In the genomic region with DNA sequence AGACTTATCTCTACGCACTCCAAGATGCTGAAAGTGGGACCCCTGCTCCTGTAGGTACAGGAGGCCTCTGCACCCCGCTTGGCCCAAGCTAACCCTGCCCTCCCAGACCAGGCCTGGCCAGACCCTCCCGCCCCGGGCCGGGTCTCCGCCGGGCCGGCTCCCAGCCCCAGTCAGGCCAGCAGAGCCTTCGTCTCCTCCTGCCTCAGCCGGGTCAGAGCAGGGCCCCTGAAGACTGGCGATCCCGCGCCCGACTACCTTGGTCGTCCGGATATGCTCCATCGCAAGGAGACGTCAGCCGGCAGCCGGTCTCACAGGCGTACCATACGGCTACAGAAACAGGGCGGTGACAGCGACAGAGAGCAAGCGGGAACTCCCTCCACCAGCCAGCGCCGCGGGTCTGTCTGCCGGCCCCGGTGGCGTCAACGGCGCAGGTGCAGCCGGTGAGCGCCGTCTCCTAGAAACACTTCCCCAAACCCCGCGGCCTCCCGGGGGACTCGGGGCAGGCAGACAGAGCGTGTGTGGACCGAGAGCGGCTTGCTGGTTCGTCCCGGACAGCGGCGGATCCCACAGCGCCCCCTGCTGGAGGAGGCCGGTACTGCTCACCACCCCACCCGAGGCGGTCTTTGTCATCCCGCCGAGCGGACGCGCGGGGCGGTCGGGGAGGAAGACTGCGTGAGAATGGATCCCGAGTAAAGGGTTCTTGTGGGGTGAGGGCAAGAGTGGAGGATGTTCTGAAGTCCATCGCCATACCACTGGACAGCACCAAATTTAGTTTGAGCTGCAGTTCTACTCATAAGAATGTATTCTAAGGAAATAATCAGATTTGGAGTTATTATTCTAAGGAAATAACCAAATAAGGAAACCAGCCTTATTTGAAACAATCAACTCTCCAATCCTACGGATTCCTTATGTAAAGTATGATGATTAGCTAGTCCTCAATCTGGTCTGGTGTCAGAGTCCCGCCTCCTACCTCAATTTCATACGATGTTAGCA, we compare ENCODE assay signal across 1 cellular context.
A peak's percentile ranks its signal among the peaks of the same experiment; 100 is the strongest.
TF ChIP-seq lines count a peak whose summit lies in the region.

A gene (minus strand): TSS at position 520 of the 993 bp plus-strand sequence. CDS start 241 bp downstream, at position 279.

TF ChIP-seq in K562, 482 proteins besides CTCF, POLR2A, EP300 and RAD21 (continued from another document and continues in another):
- TF ChIP-seq, protein P1, sequence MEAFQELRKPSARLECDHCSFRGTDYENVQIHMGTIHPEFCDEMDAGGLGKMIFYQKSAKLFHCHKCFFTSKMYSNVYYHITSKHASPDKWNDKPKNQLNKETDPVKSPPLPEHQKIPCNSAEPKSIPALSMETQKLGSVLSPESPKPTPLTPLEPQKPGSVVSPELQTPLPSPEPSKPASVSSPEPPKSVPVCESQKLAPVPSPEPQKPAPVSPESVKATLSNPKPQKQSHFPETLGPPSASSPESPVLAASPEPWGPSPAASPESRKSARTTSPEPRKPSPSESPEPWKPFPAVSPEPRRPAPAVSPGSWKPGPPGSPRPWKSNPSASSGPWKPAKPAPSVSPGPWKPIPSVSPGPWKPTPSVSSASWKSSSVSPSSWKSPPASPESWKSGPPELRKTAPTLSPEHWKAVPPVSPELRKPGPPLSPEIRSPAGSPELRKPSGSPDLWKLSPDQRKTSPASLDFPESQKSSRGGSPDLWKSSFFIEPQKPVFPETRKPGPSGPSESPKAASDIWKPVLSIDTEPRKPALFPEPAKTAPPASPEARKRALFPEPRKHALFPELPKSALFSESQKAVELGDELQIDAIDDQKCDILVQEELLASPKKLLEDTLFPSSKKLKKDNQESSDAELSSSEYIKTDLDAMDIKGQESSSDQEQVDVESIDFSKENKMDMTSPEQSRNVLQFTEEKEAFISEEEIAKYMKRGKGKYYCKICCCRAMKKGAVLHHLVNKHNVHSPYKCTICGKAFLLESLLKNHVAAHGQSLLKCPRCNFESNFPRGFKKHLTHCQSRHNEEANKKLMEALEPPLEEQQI (IDR thresholded peaks at IDR 0.05), result peak; percentile 56; the same call in 1 of the 2 replicates
- no peak for TF ChIP-seq ZNF354B (CRISPR knock-in tag; IDR thresholded peaks at IDR 0.05)
- no peak for TF ChIP-seq SLC30A9 (CRISPR knock-in tag; IDR thresholded peaks at IDR 0.05)
- no peak for TF ChIP-seq MXI1 (IDR thresholded peaks at IDR 0.05; ENCODE audit: low read depth, low read length)
- no peak for TF ChIP-seq SMAD2 (IDR thresholded peaks at IDR 0.05; ENCODE audit: low read depth, low read length)
- TF ChIP-seq POU5F1 (IDR thresholded peaks at IDR 0.05; ENCODE audit: borderline replicate concordance, low read depth, low read length, partially characterized antibody), result no peak
- no peak for TF ChIP-seq CHCHD3 (CRISPR knock-in tag; IDR thresholded peaks at IDR 0.05)
- TF ChIP-seq FOSL1 (tag; conservative IDR thresholded peaks at IDR 0.05), result 0 out of 2 replicates have a peak, but pooled peaks have one; percentile 14
- peak; percentile 19; the same call in 1 of the 2 replicates for TF ChIP-seq KLF16 (IDR thresholded peaks at IDR 0.05)
- TF ChIP-seq RAD51 (IDR thresholded peaks at IDR 0.05; ENCODE audit: borderline replicate concordance, low read depth), result no peak
- peak; percentile 59 for TF ChIP-seq HCFC1 (IDR thresholded peaks at IDR 0.05; ENCODE audit: low read depth, low read length)
- 0 out of 2 replicates have a peak, but pooled peaks have one; percentile 41 for TF ChIP-seq ZNF232 (CRISPR knock-in tag; IDR thresholded peaks at IDR 0.05)
- TF ChIP-seq, protein P2, sequence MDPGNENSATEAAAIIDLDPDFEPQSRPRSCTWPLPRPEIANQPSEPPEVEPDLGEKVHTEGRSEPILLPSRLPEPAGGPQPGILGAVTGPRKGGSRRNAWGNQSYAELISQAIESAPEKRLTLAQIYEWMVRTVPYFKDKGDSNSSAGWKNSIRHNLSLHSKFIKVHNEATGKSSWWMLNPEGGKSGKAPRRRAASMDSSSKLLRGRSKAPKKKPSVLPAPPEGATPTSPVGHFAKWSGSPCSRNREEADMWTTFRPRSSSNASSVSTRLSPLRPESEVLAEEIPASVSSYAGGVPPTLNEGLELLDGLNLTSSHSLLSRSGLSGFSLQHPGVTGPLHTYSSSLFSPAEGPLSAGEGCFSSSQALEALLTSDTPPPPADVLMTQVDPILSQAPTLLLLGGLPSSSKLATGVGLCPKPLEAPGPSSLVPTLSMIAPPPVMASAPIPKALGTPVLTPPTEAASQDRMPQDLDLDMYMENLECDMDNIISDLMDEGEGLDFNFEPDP (CRISPR knock-in tag; IDR thresholded peaks at IDR 0.05), result no peak
- TF ChIP-seq RB1 (IDR thresholded peaks at IDR 0.05; ENCODE audit: low read depth), result peak; percentile 83
- no peak for TF ChIP-seq ZNF143 (CRISPR knock-in tag; IDR thresholded peaks at IDR 0.05)
- peak; percentile 43 for TF ChIP-seq POLR2B (IDR thresholded peaks at IDR 0.05; ENCODE audit: low read depth, partially characterized antibody)
- TF ChIP-seq ZNF121 (CRISPR knock-in tag; conservative IDR thresholded peaks at IDR 0.05), result no peak
- peak; percentile 55 for TF ChIP-seq CCNT2 (IDR thresholded peaks at IDR 0.05; ENCODE audit: borderline replicate concordance, extremely low read depth, insufficient read length, low read depth, low read length)
- TF ChIP-seq, protein P3, sequence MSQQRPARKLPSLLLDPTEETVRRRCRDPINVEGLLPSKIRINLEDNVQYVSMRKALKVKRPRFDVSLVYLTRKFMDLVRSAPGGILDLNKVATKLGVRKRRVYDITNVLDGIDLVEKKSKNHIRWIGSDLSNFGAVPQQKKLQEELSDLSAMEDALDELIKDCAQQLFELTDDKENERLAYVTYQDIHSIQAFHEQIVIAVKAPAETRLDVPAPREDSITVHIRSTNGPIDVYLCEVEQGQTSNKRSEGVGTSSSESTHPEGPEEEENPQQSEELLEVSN (IDR thresholded peaks at IDR 0.05; ENCODE audit: borderline replicate concordance in 1 of 2, extremely low read depth in 1 of 2, insufficient read depth in 1 of 2, insufficient read length in 1 of 2, low read depth in 1 of 2, low read length in 1 of 2, poor library complexity in 1 of 2, severe bottlenecking in 1 of 2), result peak; percentile 15 to 53
- 0 out of 2 replicates have a peak, but pooled peaks have one; percentile 43 for TF ChIP-seq GATAD2B (IDR thresholded peaks at IDR 0.05; ENCODE audit: borderline replicate concordance)
- peak; percentile 29; the same call in 1 of the 2 replicates for TF ChIP-seq TOE1 (IDR thresholded peaks at IDR 0.05; ENCODE audit: borderline replicate concordance)
- TF ChIP-seq TOE1 (CRISPR knock-in tag; IDR thresholded peaks at IDR 0.05; ENCODE audit: borderline replicate concordance, low read depth), result no peak
- TF ChIP-seq YY1 (IDR thresholded peaks at IDR 0.05; ENCODE audit: borderline replicate concordance in 1 of 3, control insufficient read depth in 1 of 3, extremely low read depth in 1 of 3, insufficient read depth in 3 of 3, insufficient read length in 1 of 3, insufficient replicate concordance in 2 of 3, low read depth in 1 of 3, low read length in 2 of 3), result peak in 2 of 3 experiments; percentile 34 to 49
- no peak for TF ChIP-seq CHD1 (IDR thresholded peaks at IDR 0.05; ENCODE audit: low read length)
- TF ChIP-seq MYNN (IDR thresholded peaks at IDR 0.05), result no peak
- no peak for TF ChIP-seq MYNN (CRISPR knock-in tag; IDR thresholded peaks at IDR 0.05)
- TF ChIP-seq PHB (CRISPR knock-in tag; IDR thresholded peaks at IDR 0.05), result no peak
- TF ChIP-seq RFX1 (IDR thresholded peaks at IDR 0.05), result peak; percentile 76
- TF ChIP-seq PHF8 (IDR thresholded peaks at IDR 0.05; ENCODE audit: borderline replicate concordance, low read length), result peak; percentile 76; the same call in 1 of the 2 replicates
- 0 out of 2 replicates have a peak, but pooled peaks have one; percentile 22 for TF ChIP-seq PML (IDR thresholded peaks at IDR 0.05; ENCODE audit: low read length)
- peak; percentile 54 for TF ChIP-seq CXXC5 (CRISPR knock-in tag; IDR thresholded peaks at IDR 0.05)
- peak in 1 of 2 experiments; percentile 26; a peak in 1 of 4 replicates for TF ChIP-seq SRF (CRISPR knock-in tag; IDR thresholded peaks at IDR 0.05)
- TF ChIP-seq NRF1 (conservative IDR thresholded peaks at IDR 0.05 in 1 of 2, IDR thresholded peaks at IDR 0.05 in 1 of 2), result peak; percentile 84 to 87
- TF ChIP-seq TAF9B (IDR thresholded peaks at IDR 0.05; ENCODE audit: partially characterized antibody), result peak; percentile 44
- no peak for TF ChIP-seq ZNF695 (CRISPR knock-in tag; IDR thresholded peaks at IDR 0.05)
- no peak for TF ChIP-seq YBX1 (IDR thresholded peaks at IDR 0.05)
- TF ChIP-seq NR4A1 (CRISPR knock-in tag; IDR thresholded peaks at IDR 0.05), result no peak
- TF ChIP-seq NR4A1 (tag; IDR thresholded peaks at IDR 0.05), result no peak
- TF ChIP-seq NFATC3 (IDR thresholded peaks at IDR 0.05), result no peak
- TF ChIP-seq, protein P4, sequence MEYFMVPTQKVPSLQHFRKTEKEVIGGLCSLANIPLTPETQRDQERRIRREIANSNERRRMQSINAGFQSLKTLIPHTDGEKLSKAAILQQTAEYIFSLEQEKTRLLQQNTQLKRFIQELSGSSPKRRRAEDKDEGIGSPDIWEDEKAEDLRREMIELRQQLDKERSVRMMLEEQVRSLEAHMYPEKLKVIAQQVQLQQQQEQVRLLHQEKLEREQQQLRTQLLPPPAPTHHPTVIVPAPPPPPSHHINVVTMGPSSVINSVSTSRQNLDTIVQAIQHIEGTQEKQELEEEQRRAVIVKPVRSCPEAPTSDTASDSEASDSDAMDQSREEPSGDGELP (CRISPR knock-in tag; IDR thresholded peaks at IDR 0.05; ENCODE audit: borderline replicate concordance), result peak; percentile 62; the same call in 1 of the 2 replicates
- no peak for TF ChIP-seq NCOA1 (IDR thresholded peaks at IDR 0.05; ENCODE audit: low read depth)
- TF ChIP-seq, protein P5, sequence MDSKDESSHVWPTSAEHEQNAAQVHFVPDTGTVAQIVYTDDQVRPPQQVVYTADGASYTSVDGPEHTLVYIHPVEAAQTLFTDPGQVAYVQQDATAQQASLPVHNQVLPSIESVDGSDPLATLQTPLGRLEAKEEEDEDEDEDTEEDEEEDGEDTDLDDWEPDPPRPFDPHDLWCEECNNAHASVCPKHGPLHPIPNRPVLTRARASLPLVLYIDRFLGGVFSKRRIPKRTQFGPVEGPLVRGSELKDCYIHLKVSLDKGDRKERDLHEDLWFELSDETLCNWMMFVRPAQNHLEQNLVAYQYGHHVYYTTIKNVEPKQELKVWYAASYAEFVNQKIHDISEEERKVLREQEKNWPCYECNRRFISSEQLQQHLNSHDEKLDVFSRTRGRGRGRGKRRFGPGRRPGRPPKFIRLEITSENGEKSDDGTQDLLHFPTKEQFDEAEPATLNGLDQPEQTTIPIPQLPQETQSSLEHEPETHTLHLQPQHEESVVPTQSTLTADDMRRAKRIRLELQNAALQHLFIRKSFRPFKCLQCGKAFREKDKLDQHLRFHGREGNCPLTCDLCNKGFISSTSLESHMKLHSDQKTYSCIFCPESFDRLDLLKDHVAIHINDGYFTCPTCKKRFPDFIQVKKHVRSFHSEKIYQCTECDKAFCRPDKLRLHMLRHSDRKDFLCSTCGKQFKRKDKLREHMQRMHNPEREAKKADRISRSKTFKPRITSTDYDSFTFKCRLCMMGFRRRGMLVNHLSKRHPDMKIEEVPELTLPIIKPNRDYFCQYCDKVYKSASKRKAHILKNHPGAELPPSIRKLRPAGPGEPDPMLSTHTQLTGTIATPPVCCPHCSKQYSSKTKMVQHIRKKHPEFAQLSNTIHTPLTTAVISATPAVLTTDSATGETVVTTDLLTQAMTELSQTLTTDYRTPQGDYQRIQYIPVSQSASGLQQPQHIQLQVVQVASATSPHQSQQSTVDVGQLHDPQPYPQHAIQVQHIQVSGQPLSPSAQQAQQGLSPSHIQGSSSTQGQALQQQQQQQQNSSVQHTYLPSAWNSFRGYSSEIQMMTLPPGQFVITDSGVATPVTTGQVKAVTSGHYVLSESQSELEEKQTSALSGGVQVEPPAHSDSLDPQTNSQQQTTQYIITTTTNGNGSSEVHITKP (IDR thresholded peaks at IDR 0.05; ENCODE audit: partially characterized antibody), result no peak
- TF ChIP-seq ZNF174 (CRISPR knock-in tag; IDR thresholded peaks at IDR 0.05), result no peak
- no peak for TF ChIP-seq NR1H2 (CRISPR knock-in tag; IDR thresholded peaks at IDR 0.05)
- TF ChIP-seq, protein P6, sequence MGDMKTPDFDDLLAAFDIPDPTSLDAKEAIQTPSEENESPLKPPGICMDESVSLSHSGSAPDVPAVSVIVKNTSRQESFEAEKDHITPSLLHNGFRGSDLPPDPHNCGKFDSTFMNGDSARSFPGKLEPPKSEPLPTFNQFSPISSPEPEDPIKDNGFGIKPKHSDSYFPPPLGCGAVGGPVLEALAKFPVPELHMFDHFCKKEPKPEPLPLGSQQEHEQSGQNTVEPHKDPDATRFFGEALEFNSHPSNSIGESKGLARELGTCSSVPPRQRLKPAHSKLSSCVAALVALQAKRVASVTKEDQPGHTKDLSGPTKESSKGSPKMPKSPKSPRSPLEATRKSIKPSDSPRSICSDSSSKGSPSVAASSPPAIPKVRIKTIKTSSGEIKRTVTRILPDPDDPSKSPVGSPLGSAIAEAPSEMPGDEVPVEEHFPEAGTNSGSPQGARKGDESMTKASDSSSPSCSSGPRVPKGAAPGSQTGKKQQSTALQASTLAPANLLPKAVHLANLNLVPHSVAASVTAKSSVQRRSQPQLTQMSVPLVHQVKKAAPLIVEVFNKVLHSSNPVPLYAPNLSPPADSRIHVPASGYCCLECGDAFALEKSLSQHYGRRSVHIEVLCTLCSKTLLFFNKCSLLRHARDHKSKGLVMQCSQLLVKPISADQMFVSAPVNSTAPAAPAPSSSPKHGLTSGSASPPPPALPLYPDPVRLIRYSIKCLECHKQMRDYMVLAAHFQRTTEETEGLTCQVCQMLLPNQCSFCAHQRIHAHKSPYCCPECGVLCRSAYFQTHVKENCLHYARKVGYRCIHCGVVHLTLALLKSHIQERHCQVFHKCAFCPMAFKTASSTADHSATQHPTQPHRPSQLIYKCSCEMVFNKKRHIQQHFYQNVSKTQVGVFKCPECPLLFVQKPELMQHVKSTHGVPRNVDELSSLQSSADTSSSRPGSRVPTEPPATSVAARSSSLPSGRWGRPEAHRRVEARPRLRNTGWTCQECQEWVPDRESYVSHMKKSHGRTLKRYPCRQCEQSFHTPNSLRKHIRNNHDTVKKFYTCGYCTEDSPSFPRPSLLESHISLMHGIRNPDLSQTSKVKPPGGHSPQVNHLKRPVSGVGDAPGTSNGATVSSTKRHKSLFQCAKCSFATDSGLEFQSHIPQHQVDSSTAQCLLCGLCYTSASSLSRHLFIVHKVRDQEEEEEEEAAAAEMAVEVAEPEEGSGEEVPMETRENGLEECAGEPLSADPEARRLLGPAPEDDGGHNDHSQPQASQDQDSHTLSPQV (IDR thresholded peaks at IDR 0.05), result 0 out of 2 replicates have a peak, but pooled peaks have one; percentile 16
- peak; percentile 36; the same call in 1 of the 2 replicates for TF ChIP-seq C11orf30 (IDR thresholded peaks at IDR 0.05; ENCODE audit: low read depth)
- TF ChIP-seq CREB1 (IDR thresholded peaks at IDR 0.05), result no peak
- TF ChIP-seq CREB1 (CRISPR knock-in tag; IDR thresholded peaks at IDR 0.05), result peak; percentile 60; the same call in 1 of the 2 replicates
